In the genomic region with DNA sequence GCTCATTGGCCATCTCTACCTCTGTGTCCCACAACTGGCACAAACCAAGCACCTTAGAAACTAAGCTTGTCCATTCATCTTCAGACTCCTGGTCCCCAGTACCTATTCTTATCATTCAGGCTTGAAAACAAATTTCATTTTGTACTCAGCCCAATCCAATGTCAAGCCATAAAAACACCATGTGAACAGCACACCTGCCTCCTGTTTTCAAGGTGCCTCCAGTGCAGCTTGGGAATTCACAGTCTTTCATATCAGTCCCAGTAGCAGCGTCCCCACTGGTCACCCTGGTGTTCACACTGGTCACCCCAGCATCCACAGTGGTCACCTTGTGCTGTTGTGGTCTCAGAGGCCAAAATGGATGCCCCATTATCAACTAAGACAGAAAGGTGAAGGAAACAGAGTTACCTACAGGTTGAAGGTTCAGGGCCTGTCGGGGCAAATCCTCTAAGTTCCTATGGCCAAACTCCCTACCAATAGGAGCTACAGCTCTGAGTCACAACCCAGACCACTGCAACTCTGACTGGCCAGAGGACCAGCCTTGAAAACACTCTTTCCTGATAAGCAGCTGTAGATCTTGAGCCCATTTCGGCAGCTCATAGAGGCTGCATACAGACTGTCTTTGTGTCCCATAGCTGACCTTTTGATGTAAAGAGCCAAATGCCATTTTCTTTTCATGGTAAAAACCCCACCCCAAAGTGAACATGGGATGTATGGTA, we compare ENCODE assay signal across 28 cellular contexts.
"Had no signal": no experiment of that assay in that cellular context is flagged by ENCODE, and none has a peak within 500 bp of the region (broad histone marks: within the 10 kb centered on the region; RNA-seq: fewer than 3 reads in every experiment).

No MANE protein-coding gene starts in this region.

- H3K4me2 ChIP-seq: hepatocyte had no signal

- H3K4me3 Mint-ChIP-seq: mesothelial cell of epicardium; naive thymus-derived CD4-positive, alpha-beta T cell; natural killer cell treated with Interleukin-12 subunit alpha and Interleukin-12 subunit beta and Interleukin-15 and Interleukin-18, amount 100 ng/mL, for 72 hours; stimulated activated effector memory CD8-positive, alpha-beta T cell treated with anti-CD3 and anti-CD28 coated beads, Interleukin-12 subunit alpha, Interleukin-12 subunit beta, amount 100 ng/mL, for 72 hours; stimulated activated naive CD8-positive, alpha-beta T cell treated with anti-CD3 and anti-CD28 coated beads, Interleukin-15, Interleukin-2, amounts not matched to agents 100 ng/mL and 50 ng/mL, for 24 hours had no signal

- DNase-seq: kidney glomerular epithelial cell; left colon; left lung; lower lobe of right lung; mammary epithelial cell; mesendoderm; naive thymus-derived CD4-positive, alpha-beta T cell; ovary; posterior cingulate gyrus; retina; sigmoid colon; small intestine; spleen; stimulated activated CD4-positive, alpha-beta T cell treated with anti-CD3 and anti-CD28 coated beads, Interleukin-4, amount 100 ng/mL, for 24 hours; stimulated activated naive CD4-positive, alpha-beta T cell; tibial artery; trophoblast cell; upper lobe of right lung had no signal

- H2AFZ ChIP-seq: hepatocyte had no signal

- H3K27ac Mint-ChIP-seq: mesothelial cell of epicardium; naive thymus-derived CD4-positive, alpha-beta T cell; natural killer cell treated with Interleukin-12 subunit alpha and Interleukin-12 subunit beta and Interleukin-15 and Interleukin-18, amount 100 ng/mL, for 72 hours; stimulated activated effector memory CD8-positive, alpha-beta T cell treated with anti-CD3 and anti-CD28 coated beads, Interleukin-12 subunit alpha, Interleukin-12 subunit beta, amount 100 ng/mL, for 72 hours; stimulated activated naive CD8-positive, alpha-beta T cell treated with anti-CD3 and anti-CD28 coated beads, Interleukin-15, Interleukin-2, amounts not matched to agents 100 ng/mL and 50 ng/mL, for 24 hours had no signal

- H3K36me3 Mint-ChIP-seq: natural killer cell treated with Interleukin-12 subunit alpha and Interleukin-12 subunit beta and Interleukin-15 and Interleukin-18, amount 100 ng/mL, for 72 hours; stimulated activated effector memory CD8-positive, alpha-beta T cell treated with anti-CD3 and anti-CD28 coated beads, Interleukin-12 subunit alpha, Interleukin-12 subunit beta, amount 100 ng/mL, for 72 hours had no signal

- H3K27ac ChIP-seq: hepatocyte, left lung, lower lobe of right lung, ovary, prostate gland, sigmoid colon, spleen, suprapubic skin, thoracic aorta, tibial artery, upper lobe of right lung had no signal

- H3K4me1 ChIP-seq: left lung, lower lobe of right lung, prostate gland, sigmoid colon, spleen, suprapubic skin, tibial artery, upper lobe of right lung had no signal

- H3K27me3 Mint-ChIP-seq: natural killer cell treated with Interleukin-12 subunit alpha and Interleukin-12 subunit beta and Interleukin-15 and Interleukin-18, amount 100 ng/mL, for 72 hours had no signal

- H3K4me3 ChIP-seq: hepatocyte, left lung, lower lobe of right lung, ovary, prostate gland, sigmoid colon, spleen, suprapubic skin, thoracic aorta, tibial artery, upper lobe of right lung had no signal

- H3K79me2 ChIP-seq: hepatocyte had no signal

- H3K9me3 Mint-ChIP-seq: natural killer cell treated with Interleukin-12 subunit alpha and Interleukin-12 subunit beta and Interleukin-15 and Interleukin-18, amount 100 ng/mL, for 72 hours; stimulated activated effector memory CD8-positive, alpha-beta T cell treated with anti-CD3 and anti-CD28 coated beads, Interleukin-12 subunit alpha, Interleukin-12 subunit beta, amount 100 ng/mL, for 72 hours had no signal

- ATAC-seq: left colon; naive thymus-derived CD4-positive, alpha-beta T cell; right cardiac atrium; stimulated activated effector memory CD8-positive, alpha-beta T cell treated with anti-CD3 and anti-CD28 coated beads, Interleukin-12 subunit alpha, Interleukin-12 subunit beta, amount 100 ng/mL, for 72 hours had no signal

- H3K9me3 ChIP-seq: left lung, lower lobe of right lung, ovary, prostate gland, sigmoid colon, spleen, suprapubic skin, thoracic aorta, tibial artery, upper lobe of right lung had no signal

- H3K27me3 ChIP-seq: hepatocyte, left lung, ovary, sigmoid colon, spleen, suprapubic skin, tibial artery, upper lobe of right lung had no signal

- H3K4me1 Mint-ChIP-seq: mesothelial cell of epicardium; naive thymus-derived CD4-positive, alpha-beta T cell; stimulated activated effector memory CD8-positive, alpha-beta T cell treated with anti-CD3 and anti-CD28 coated beads, Interleukin-12 subunit alpha, Interleukin-12 subunit beta, amount 100 ng/mL, for 72 hours had no signal

- FAIRE-seq: keratinocyte, small intestine had no signal

- H3K36me3 ChIP-seq: left lung, lower lobe of right lung, ovary, prostate gland, spleen, suprapubic skin, thoracic aorta, upper lobe of right lung had no signal
